In the genomic region with DNA sequence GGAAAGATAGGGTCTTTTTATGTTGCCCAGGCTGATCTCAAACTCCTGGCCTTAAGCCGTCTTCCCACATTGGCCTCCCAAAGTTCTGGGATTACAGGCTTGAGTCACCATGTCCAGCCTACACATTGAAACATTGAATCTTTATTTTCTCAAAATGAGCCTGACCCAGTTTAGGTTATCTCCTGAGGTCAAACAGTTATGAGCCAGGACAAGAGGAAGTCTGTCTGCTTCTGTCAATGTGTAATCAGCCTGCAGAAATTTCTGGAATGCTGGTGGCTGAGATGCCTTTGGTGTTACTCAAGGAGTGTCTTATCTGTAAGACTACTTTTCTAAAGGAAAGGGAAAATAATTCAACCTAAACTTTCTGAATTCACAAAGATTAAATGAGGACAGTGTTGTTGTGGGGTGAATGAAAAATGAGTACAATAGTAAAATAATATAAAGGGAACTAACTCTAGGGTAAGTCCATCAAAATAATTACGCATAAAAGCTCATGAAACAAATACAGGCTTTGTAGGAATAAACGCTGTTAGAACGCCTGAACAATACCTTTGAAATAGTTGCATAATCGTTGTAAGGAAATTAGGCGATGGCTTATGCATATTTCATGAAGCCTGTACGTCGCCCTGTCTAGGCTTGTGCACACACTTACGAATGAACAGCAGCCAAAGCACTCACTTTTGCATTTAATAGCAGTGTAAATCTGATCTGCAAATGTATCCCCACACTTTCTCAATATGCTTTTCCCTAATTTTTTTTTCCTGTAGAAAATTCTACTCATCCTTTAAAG, we compare ENCODE assay signal across 9 cellular contexts.
A peak's percentile ranks its signal among the peaks of the same experiment; 100 is the strongest.
DNase-seq lines count a peak whose midpoint lies in the region; ATAC-seq and TF ChIP-seq lines count a peak whose summit lies in the region.
"Had no signal": no experiment of that assay in that cellular context is flagged by ENCODE, and none has a peak within 500 bp of the region (broad histone marks: within the 10 kb centered on the region; RNA-seq: fewer than 3 reads in every experiment).

No MANE protein-coding gene starts in this region.

- TF ChIP-seq CTCF in fibroblast of the aortic adventitia (IDR thresholded peaks at IDR 0.05; ENCODE audit: insufficient read depth, low read length): no peak
- TF ChIP-seq CTCF in osteoblast (IDR thresholded peaks at IDR 0.05; ENCODE audit: extremely low read depth, low read depth, low read length): no peak

- H3K27ac ChIP-seq in GM23248 (peak overlapping the region; percentile 50), osteoblast (ENCODE audit: low read depth, low read length) (peak overlapping the region; percentile 48)

- no peaks in the 10 kb centered on the region for H3K9me2 ChIP-seq in GM23248 (ENCODE audit: insufficient read depth)

- H3K27me3 ChIP-seq in GM23248 (replicated peaks; ENCODE audit: insufficient read depth) (no peaks in the 10 kb centered on the region), osteoblast (ENCODE audit: insufficient read depth, low read length) (no peaks in the 10 kb centered on the region)

- H3K9me3 ChIP-seq in GM23248 (ENCODE audit: low read depth) (no peaks in the 10 kb centered on the region), osteoblast (ENCODE audit: low read depth, low read length) (no peaks in the 10 kb centered on the region)

- H2AFZ ChIP-seq in GM23248 (peak overlapping the region; percentile 26), osteoblast (ENCODE audit: low read length) (peak overlapping the region; percentile 7)

- H3K9ac ChIP-seq in GM23248: peak overlapping the region; percentile 18; the same call in 1 of the 2 replicates

- H3K4me3 ChIP-seq in GM23248 (peak overlapping the region; percentile 54), fibroblast of the aortic adventitia (ENCODE audit: low read depth, low read length) (no peak overlapping the region), osteoblast (ENCODE audit: insufficient read depth, low read length) (no peak overlapping the region)

- H4K20me1 ChIP-seq in GM23248 (ENCODE audit: insufficient read depth): no peaks in the 10 kb centered on the region
- H4K20me1 ChIP-seq in osteoblast (ENCODE audit: insufficient read depth, low read length): no peaks in the 10 kb centered on the region

- H3K36me3 ChIP-seq in GM23248 (ENCODE audit: low read depth) (no peaks in the 10 kb centered on the region), osteoblast (ENCODE audit: insufficient read depth, low read length) (no peaks in the 10 kb centered on the region)

- DNase-seq in GM23248 (peak; percentile 69), RPMI7951 (ENCODE audit: low read depth) (peak; percentile 89), fibroblast of the aortic adventitia (ENCODE audit: low read depth) (peak; percentile 96), osteoblast (ENCODE audit: insufficient read length, low spot score, missing footprints) (no peak), HuH-7.5 (ENCODE audit: low spot score) (no peak), T-helper 1 cell (no peak)
- DNase-seq: activated CD8-positive, alpha-beta T cell treated with anti-CD3 and anti-CD28 coated beads, Interleukin-2, amount 10 ng/mL, durations not matched to agents 7 days and 5 days had no signal

- in situ Hi-C loops in GM23248 (cut with MboI): no loop called here

- H3K4me1 ChIP-seq in GM23248 (ENCODE audit: insufficient read depth) (peaks cover 31% of the 10 kb centered on the region), osteoblast (ENCODE audit: insufficient read depth, low read length) (peaks cover 29% of the 10 kb centered on the region)

- H3K79me2 ChIP-seq in GM23248 (ENCODE audit: insufficient read depth): no peaks in the 10 kb centered on the region
- no peaks in the 10 kb centered on the region for H3K79me2 ChIP-seq in osteoblast (ENCODE audit: insufficient read depth, low read length)

- WGBS in GM23248 (ENCODE audit: low coverage in 1 of 2, low lambda C conversion rate in 2 of 2, missing lambda C conversion rate in 2 of 2), 2 experiments: 9 to 13% methylated on average over 9 of the region's 9 CpGs

- peak overlapping the region; percentile 74 for H3K4me2 ChIP-seq in GM23248 (ENCODE audit: unreplicated experiment)
- H3K4me2 ChIP-seq in osteoblast (ENCODE audit: insufficient read depth, low read length): peak overlapping the region; percentile 58

- H3F3A ChIP-seq in GM23248 (ENCODE audit: insufficient read depth): peaks cover 36% of the 10 kb centered on the region

- ATAC-seq in HG03159 (IDR thresholded peaks at IDR 0.05; ENCODE audit: unreplicated experiment) (no peak), GM19467 (IDR thresholded peaks at IDR 0.05; ENCODE audit: unreplicated experiment) (no peak)
- ATAC-seq: activated CD8-positive, alpha-beta T cell treated with anti-CD3 and anti-CD28 coated beads, Interleukin-2, amount 10 ng/mL, durations not matched to agents 7 days and 5 days had no signal

Comparison
In these comparisons a context has a peak if more than half of its experiments do, and no peak if none do; other contexts are left out.
1. DNase-seq: peak in GM23248 (single experiment), RPMI7951 (single experiment) and fibroblast of the aortic adventitia (single experiment); none in osteoblast (single experiment), HuH-7.5 (single experiment) and T-helper 1 cell (0 of 5).